11 cellular contexts compared by ENCODE assay signal in genomic region chr3:72101538-72101937, GRCh38.
DNase-seq lines count a peak whose midpoint lies in the region; ATAC-seq and TF ChIP-seq lines count a peak whose summit lies in the region.
"Had no signal": no experiment of that assay in that cellular context is flagged by ENCODE, and none has a peak within 500 bp of the region (broad histone marks: within the 10 kb centered on the region; RNA-seq: fewer than 3 reads in every experiment).

No MANE protein-coding gene starts in this region.

- H3K27ac Mint-ChIP-seq in activated T-helper 2 cell treated with anti-CD3 and anti-CD28 coated beads, Interferon-gamma antibody, Interleukin-2, Interleukin-4, amounts not matched to agents 10 μg/mL and 5 μg/mL and 100 μg/mL, durations not matched to agents 14 hours and 24 hours and 36 hours = peak overlapping the region; percentile 20
- peak overlapping the region in 1 of 2 donors; percentile 2 for H3K27ac Mint-ChIP-seq in natural killer cell

- no peaks in the 10 kb centered on the region for H3K9me3 Mint-ChIP-seq in activated T-helper 2 cell treated with anti-CD3 and anti-CD28 coated beads, Interferon-gamma antibody, Interleukin-2, Interleukin-4, amounts not matched to agents 10 μg/mL and 5 μg/mL and 100 μg/mL, durations not matched to agents 14 hours and 24 hours and 36 hours
- H3K9me3 Mint-ChIP-seq in natural killer cell = no peaks in the 10 kb centered on the region

- peak overlapping the region; percentile 84 for H3K4me3 ChIP-seq in DOHH2 (ENCODE audit: low read length)

- peak overlapping the region; percentile 99 for H3K27ac ChIP-seq in DOHH2 (ENCODE audit: low read depth, low read length)
- H3K27ac ChIP-seq: 22Rv1 had no signal

- peaks cover 74% of the 10 kb centered on the region for H3K4me1 ChIP-seq in DOHH2 (ENCODE audit: control insufficient read depth, low read length)

- TF ChIP-seq CTCF in DOHH2 (IDR thresholded peaks at IDR 0.05; ENCODE audit: low read depth, low read length, poor library complexity, severe bottlenecking) = no peak
- no peak for TF ChIP-seq CTCF in natural killer cell (IDR thresholded peaks at IDR 0.05)

- no peaks in the 10 kb centered on the region for H4K20me1 ChIP-seq in DOHH2 (ENCODE audit: control insufficient read depth, insufficient read depth, low read depth, low read length)

- H3K27me3 Mint-ChIP-seq in activated T-helper 2 cell treated with anti-CD3 and anti-CD28 coated beads, Interferon-gamma antibody, Interleukin-2, Interleukin-4, amounts not matched to agents 10 μg/mL and 5 μg/mL and 100 μg/mL, durations not matched to agents 14 hours and 24 hours and 36 hours (ENCODE audit: low read depth) = peaks cover 15% of the 10 kb centered on the region
- H3K27me3 Mint-ChIP-seq in natural killer cell (ENCODE audit: low read depth in 2 of 2) = peaks cover 19 to 25% of the 10 kb centered on the region in 2 donors

- H3K4me1 Mint-ChIP-seq in activated T-helper 2 cell treated with anti-CD3 and anti-CD28 coated beads, Interferon-gamma antibody, Interleukin-2, Interleukin-4, amounts not matched to agents 10 μg/mL and 5 μg/mL and 100 μg/mL, durations not matched to agents 14 hours and 24 hours and 36 hours (ENCODE audit: low read depth) = peaks cover 25% of the 10 kb centered on the region
- peaks cover 18 to 20% of the 10 kb centered on the region in 2 donors for H3K4me1 Mint-ChIP-seq in natural killer cell

- ATAC-seq in natural killer cell (no peak), HG03520 (IDR thresholded peaks at IDR 0.05; ENCODE audit: unreplicated experiment) (no peak)

- peak overlapping the region; percentile 99 for H3K4me2 ChIP-seq in DOHH2 (ENCODE audit: low read length)

- peak overlapping the region; percentile 4 for H3K4me3 Mint-ChIP-seq in activated T-helper 2 cell treated with anti-CD3 and anti-CD28 coated beads, Interferon-gamma antibody, Interleukin-2, Interleukin-4, amounts not matched to agents 10 μg/mL and 5 μg/mL and 100 μg/mL, durations not matched to agents 14 hours and 24 hours and 36 hours (ENCODE audit: low read depth)
- peak overlapping the region; percentile 77 for H3K4me3 Mint-ChIP-seq in natural killer cell

- no peaks in the 10 kb centered on the region for H3K9me3 ChIP-seq in DOHH2 (ENCODE audit: control insufficient read depth, insufficient read depth, low read length)
- H3K9me3 ChIP-seq: tibial artery had no signal

- H3K9me2 ChIP-seq in DOHH2 (replicated peaks; ENCODE audit: control insufficient read depth, low read length) = no peaks in the 10 kb centered on the region

- H3K36me3 Mint-ChIP-seq in activated T-helper 2 cell treated with anti-CD3 and anti-CD28 coated beads, Interferon-gamma antibody, Interleukin-2, Interleukin-4, amounts not matched to agents 10 μg/mL and 5 μg/mL and 100 μg/mL, durations not matched to agents 14 hours and 24 hours and 36 hours (ENCODE audit: low read depth) = no peaks in the 10 kb centered on the region
- H3K36me3 Mint-ChIP-seq in natural killer cell = no peaks in the 10 kb centered on the region

- peaks cover 26% of the 10 kb centered on the region for H3K36me3 ChIP-seq in DOHH2 (ENCODE audit: control insufficient read depth, low read length)
- H3K36me3 ChIP-seq: tibial artery had no signal

- H3K79me2 ChIP-seq in DOHH2 (ENCODE audit: control insufficient read depth, low read length) = peaks cover 31% of the 10 kb centered on the region

- peak; percentile 7 for DNase-seq in DMS53 (lab: John Stamatoyannopoulos, UW)
- DNase-seq in DMS53 treated with DMSO at 0.1 percent for 48 hours (lab: John Stamatoyannopoulos, UW; ENCODE audit: unreplicated experiment) = no peak
- DNase-seq in activated T-helper 2 cell treated with anti-CD3 and anti-CD28 coated beads, Interferon-gamma antibody, Interleukin-2, Interleukin-4, amounts not matched to agents 10 μg/mL and 5 μg/mL and 100 μg/mL, durations not matched to agents 14 hours and 24 hours and 36 hours (ENCODE audit: low spot score) = no peak
- no peak for DNase-seq in natural killer cell
- DNase-seq in NCI-H345 treated with DMSO at 0.1 percent for 48 hours (lab: John Stamatoyannopoulos, UW; ENCODE audit: unreplicated experiment) = no peak
- no peak for DNase-seq in nucleus accumbens (lab: John Stamatoyannopoulos, UW)
- DNase-seq: NCI-H2081 had no signal

- H3F3A ChIP-seq in DOHH2 (ENCODE audit: control insufficient read depth, insufficient read depth) = peaks cover 41% of the 10 kb centered on the region

- intact Hi-C loops in activated T-helper 2 cell treated with anti-CD3 and anti-CD28 coated beads, Interferon-gamma antibody, Interleukin-2, Interleukin-4, amounts not matched to agents 10 μg/mL and 5 μg/mL and 100 μg/mL, durations not matched to agents 14 hours and 24 hours and 36 hours (cut with micrococcal nuclease) = loop anchor here (5.0 kb wide), 2 partner anchors 36 to 119 kb away; no protein-coding TSS in a partner anchor
- intact Hi-C loops in natural killer cell (cut with micrococcal nuclease) = loop anchor here (10.0 kb wide), 1 partner anchor 377 kb away; the partner anchor contains the start of gene EIF4E3

- no peaks in the 10 kb centered on the region for H3K27me3 ChIP-seq in DOHH2 (ENCODE audit: control insufficient read depth, low read length)
- H3K27me3 ChIP-seq: tibial artery had no signal
